ENCODE assay signal across 12 cellular contexts in genomic region chr15:40702077-40702476, GRCh38. TPM values are rescaled to one million over a fixed set of nuclear protein-coding genes. Genes with fewer than 3 reads are reported as not detected.
DNase-seq lines count a peak whose midpoint lies in the region; ATAC-seq and TF ChIP-seq lines count a peak whose summit lies in the region.
"Had no signal": no experiment of that assay in that cellular context is flagged by ENCODE, and none has a peak within 500 bp of the region (broad histone marks: within the 10 kb centered on the region; RNA-seq: fewer than 3 reads in every experiment).

No MANE protein-coding gene starts in this region.

- intact Hi-C loops in CD4-positive, alpha-beta memory T cell (cut with micrococcal nuclease), result loop anchor here (2.0 kb wide), 1 partner anchor 81 kb away; no protein-coding TSS in a partner anchor
- intact Hi-C loops in activated T-helper 1 cell treated with anti-CD3 and anti-CD28 coated beads, Interleukin-12 subunit alpha, Interleukin-12 subunit beta, Interleukin-2, Interleukin-4 antibody, amounts not matched to agents 30 ng/mL and 10 ng/mL and 1 ng/mL, durations not matched to agents 14 hours and 24 hours and 36 hours (cut with micrococcal nuclease), result loop anchor here (1.0 to 2.0 kb wide), 2 partner anchors 80 to 193 kb away; partner anchors contain the start of gene VPS18
- intact Hi-C loops in left colon (cut with DNase I, micrococcal nuclease), result no loop called here

- H3K27ac ChIP-seq in CD4-positive, alpha-beta memory T cell (ENCODE audit: low read depth, low read length), result no peak overlapping the region

- no peaks in the 10 kb centered on the region for H3K36me3 ChIP-seq in CD4-positive, alpha-beta memory T cell (ENCODE audit: insufficient read depth, low read length)

- no peak overlapping the region for H3K27ac Mint-ChIP-seq in CD4-positive, alpha-beta memory T cell
- H3K27ac Mint-ChIP-seq in HFFc6, result no peak overlapping the region
- peak overlapping the region; percentile 18 for H3K27ac Mint-ChIP-seq in activated T-helper 1 cell treated with anti-CD3 and anti-CD28 coated beads, Interleukin-12 subunit alpha, Interleukin-12 subunit beta, Interleukin-2, Interleukin-4 antibody, amounts not matched to agents 30 ng/mL and 10 ng/mL and 1 ng/mL, durations not matched to agents 14 hours and 24 hours and 36 hours

- no peaks in the 10 kb centered on the region for H3K36me3 Mint-ChIP-seq in CD4-positive, alpha-beta memory T cell
- H3K36me3 Mint-ChIP-seq in HFFc6 (ENCODE audit: low read depth), result no peaks in the 10 kb centered on the region; the same call in 1 of the 2 replicates
- peaks cover 19% of the 10 kb centered on the region for H3K36me3 Mint-ChIP-seq in activated T-helper 1 cell treated with anti-CD3 and anti-CD28 coated beads, Interleukin-12 subunit alpha, Interleukin-12 subunit beta, Interleukin-2, Interleukin-4 antibody, amounts not matched to agents 30 ng/mL and 10 ng/mL and 1 ng/mL, durations not matched to agents 14 hours and 24 hours and 36 hours (ENCODE audit: low read depth)

- no peaks in the 10 kb centered on the region for H3K9me3 Mint-ChIP-seq in CD4-positive, alpha-beta memory T cell
- no peaks in the 10 kb centered on the region for H3K9me3 Mint-ChIP-seq in HFFc6
- H3K9me3 Mint-ChIP-seq in activated T-helper 1 cell treated with anti-CD3 and anti-CD28 coated beads, Interleukin-12 subunit alpha, Interleukin-12 subunit beta, Interleukin-2, Interleukin-4 antibody, amounts not matched to agents 30 ng/mL and 10 ng/mL and 1 ng/mL, durations not matched to agents 14 hours and 24 hours and 36 hours, result no peaks in the 10 kb centered on the region

- H3K27me3 Mint-ChIP-seq in CD4-positive, alpha-beta memory T cell, result no peaks in the 10 kb centered on the region
- no peaks in the 10 kb centered on the region for H3K27me3 Mint-ChIP-seq in HFFc6 (ENCODE audit: insufficient read depth)
- H3K27me3 Mint-ChIP-seq in activated T-helper 1 cell treated with anti-CD3 and anti-CD28 coated beads, Interleukin-12 subunit alpha, Interleukin-12 subunit beta, Interleukin-2, Interleukin-4 antibody, amounts not matched to agents 30 ng/mL and 10 ng/mL and 1 ng/mL, durations not matched to agents 14 hours and 24 hours and 36 hours (ENCODE audit: insufficient read depth), result no peaks in the 10 kb centered on the region

- no peak overlapping the region for H3K4me3 ChIP-seq in CD4-positive, alpha-beta memory T cell (ENCODE audit: low read length in 2 of 2)

- H3K4me1 Mint-ChIP-seq in CD4-positive, alpha-beta memory T cell, result peaks cover 0 to 2% (median 0%) of the 10 kb centered on the region in 4 donors
- H3K4me1 Mint-ChIP-seq in HFFc6 (ENCODE audit: low read depth), result no peaks in the 10 kb centered on the region
- peaks cover 36% of the 10 kb centered on the region for H3K4me1 Mint-ChIP-seq in activated T-helper 1 cell treated with anti-CD3 and anti-CD28 coated beads, Interleukin-12 subunit alpha, Interleukin-12 subunit beta, Interleukin-2, Interleukin-4 antibody, amounts not matched to agents 30 ng/mL and 10 ng/mL and 1 ng/mL, durations not matched to agents 14 hours and 24 hours and 36 hours (ENCODE audit: low read depth)

- TF ChIP-seq CTCF in HFFc6 (IDR thresholded peaks at IDR 0.05), result peak; percentile 58; the same call in 1 of the 2 replicates

- CTCF ChIA-PET in CD4-positive, alpha-beta memory T cell (lab: Charles Lee; ENCODE audit: partially characterized antibody), result interaction anchor here (0.7 to 4.6 kb wide), 3 partner anchors 22 to 190 kb away, joined by 3 to 40 read pairs (median 4); no protein-coding TSS in a partner anchor

- peak in 4 of 5 donors; percentile 17 to 31 (median 22) for DNase-seq in CD4-positive, alpha-beta memory T cell
- DNase-seq in HFFc6 (no peak), left colon (no peak), cerebellar nuclear complex (lab: John Stamatoyannopoulos, UW) (no peak), NCI-H2029 treated with DMSO at 0.1 percent for 48 hours (lab: John Stamatoyannopoulos, UW) (no peak), NCI-H2029 (lab: John Stamatoyannopoulos, UW) (no peak)
- no peak for DNase-seq in activated T-helper 1 cell treated with anti-CD3 and anti-CD28 coated beads, Interleukin-12 subunit alpha, Interleukin-12 subunit beta, Interleukin-2, Interleukin-4 antibody, amounts not matched to agents 30 ng/mL and 10 ng/mL and 1 ng/mL, durations not matched to agents 14 hours and 24 hours and 36 hours (ENCODE audit: low spot score)
- DNase-seq: activated CD4-positive, alpha-beta T cell treated with anti-CD3 and anti-CD28 coated beads for 48 hours; anterior cingulate cortex; hypothalamus; NK-92 treated with Interleukin-12 subunit alpha and Interleukin-12 subunit beta, amount 100 ng/mL, for 24 hours had no signal

- no peaks in the 10 kb centered on the region for H3K4me1 ChIP-seq in CD4-positive, alpha-beta memory T cell (ENCODE audit: insufficient read depth, low read length)

- H3K27me3 ChIP-seq in CD4-positive, alpha-beta memory T cell (ENCODE audit: insufficient read depth, low read length), result no peaks in the 10 kb centered on the region

- no peaks in the 10 kb centered on the region for H3K9me3 ChIP-seq in CD4-positive, alpha-beta memory T cell (ENCODE audit: control insufficient read depth in 1 of 2, low read length in 2 of 2)

- POLR2A ChIA-PET in CD4-positive, alpha-beta memory T cell (lab: Charles Lee; ENCODE audit: partially characterized antibody), result no interaction called here

- no peak overlapping the region for H3K4me3 Mint-ChIP-seq in CD4-positive, alpha-beta memory T cell
- H3K4me3 Mint-ChIP-seq in HFFc6, result no peak overlapping the region
- no peak overlapping the region for H3K4me3 Mint-ChIP-seq in activated T-helper 1 cell treated with anti-CD3 and anti-CD28 coated beads, Interleukin-12 subunit alpha, Interleukin-12 subunit beta, Interleukin-2, Interleukin-4 antibody, amounts not matched to agents 30 ng/mL and 10 ng/mL and 1 ng/mL, durations not matched to agents 14 hours and 24 hours and 36 hours

- ATAC-seq in left colon (peak; percentile 3), GM18909 (IDR thresholded peaks at IDR 0.05; ENCODE audit: poor library complexity, unreplicated experiment) (no peak)

RNA-seq across cellular contexts. Expression of gene RAD51, which starts 7.1 kb away (rescaled TPM):
- 1 to 10 TPM in 1 of 2 experiments, under 1 TPM in 1; 0.93 to 1.7 TPM for total RNA-seq in CD4-positive, alpha-beta memory T cell
- polyA plus RNA-seq in CD4-positive, alpha-beta memory T cell, result 1 to 10 TPM in 1 of 2 donors, under 1 TPM in 1; 0.21 to 1.6 TPM
- total RNA-seq in HFFc6 (2021; fragmentation: NEBNext Ultra II Directional; extraction: Animal tissue kit (Norgen Biotek cat#: 25700)), result 10 to 100 TPM in 5 of 6 experiments, 1 to 10 TPM in 1; 8.2 to 15.9 (median 12.1) TPM
- 62.0 and 62.4 TPM in 2 replicates for total RNA-seq in activated T-helper 1 cell treated with anti-CD3 and anti-CD28 coated beads, Interleukin-12 subunit alpha, Interleukin-12 subunit beta, Interleukin-2, Interleukin-4 antibody, amounts not matched to agents 30 ng/mL and 10 ng/mL and 1 ng/mL, durations not matched to agents 14 hours and 24 hours and 36 hours
- total RNA-seq in left colon, result 1 to 10 TPM; 2.6 to 7.1 TPM

RNA-seq across cellular contexts. Expression of gene RMDN3, which starts 53.0 kb away (rescaled TPM):
- total RNA-seq in CD4-positive, alpha-beta memory T cell, result 10 to 100 TPM; 24.5 to 26.7 TPM
- polyA plus RNA-seq in CD4-positive, alpha-beta memory T cell, result 10 to 100 TPM; 28.9 to 35.9 TPM
- total RNA-seq in HFFc6 (2021; fragmentation: NEBNext Ultra II Directional; extraction: Animal tissue kit (Norgen Biotek cat#: 25700)), result 10 to 100 TPM; 32.6 to 43.2 (median 35.6) TPM
- 39.0 and 42.2 TPM in 2 replicates for total RNA-seq in activated T-helper 1 cell treated with anti-CD3 and anti-CD28 coated beads, Interleukin-12 subunit alpha, Interleukin-12 subunit beta, Interleukin-2, Interleukin-4 antibody, amounts not matched to agents 30 ng/mL and 10 ng/mL and 1 ng/mL, durations not matched to agents 14 hours and 24 hours and 36 hours
- 10 to 100 TPM; 32.4 to 40.2 TPM for total RNA-seq in left colon

Comparison
In these comparisons a context has a peak if more than half of its experiments do, and no peak if none do; other contexts are left out.
1. DNase-seq: peak in CD4-positive, alpha-beta memory T cell (4 of 5); none in HFFc6 (single experiment), activated T-helper 1 cell treated with anti-CD3 and anti-CD28 coated beads, Interleukin-12 subunit alpha, Interleukin-12 subunit beta, Interleukin-2, Interleukin-4 antibody, amounts not matched to agents 30 ng/mL and 10 ng/mL and 1 ng/mL, durations not matched to agents 14 hours and 24 hours and 36 hours (single experiment), left colon (0 of 2), cerebellar nuclear complex (0 of 2), NCI-H2029 treated with DMSO at 0.1 percent for 48 hours (single experiment) and NCI-H2029 (single experiment).
2. intact Hi-C loops: an anchor here in CD4-positive, alpha-beta memory T cell (2.0 kb wide) and activated T-helper 1 cell treated with anti-CD3 and anti-CD28 coated beads, Interleukin-12 subunit alpha, Interleukin-12 subunit beta, Interleukin-2, Interleukin-4 antibody, amounts not matched to agents 30 ng/mL and 10 ng/mL and 1 ng/mL, durations not matched to agents 14 hours and 24 hours and 36 hours (1.0 to 2.0 kb wide); none called in left colon.